In genomic region chr16:11296706-11297491, GRCh38 we compare ENCODE assay signal across 1 cellular context.
TF ChIP-seq lines count a peak whose summit lies in the region.

No MANE protein-coding gene starts in this region.

TF ChIP-seq in HepG2, 621 proteins besides CTCF, POLR2A, EP300 and RAD21 (continued from another document):
- TF ChIP-seq, protein P1, sequence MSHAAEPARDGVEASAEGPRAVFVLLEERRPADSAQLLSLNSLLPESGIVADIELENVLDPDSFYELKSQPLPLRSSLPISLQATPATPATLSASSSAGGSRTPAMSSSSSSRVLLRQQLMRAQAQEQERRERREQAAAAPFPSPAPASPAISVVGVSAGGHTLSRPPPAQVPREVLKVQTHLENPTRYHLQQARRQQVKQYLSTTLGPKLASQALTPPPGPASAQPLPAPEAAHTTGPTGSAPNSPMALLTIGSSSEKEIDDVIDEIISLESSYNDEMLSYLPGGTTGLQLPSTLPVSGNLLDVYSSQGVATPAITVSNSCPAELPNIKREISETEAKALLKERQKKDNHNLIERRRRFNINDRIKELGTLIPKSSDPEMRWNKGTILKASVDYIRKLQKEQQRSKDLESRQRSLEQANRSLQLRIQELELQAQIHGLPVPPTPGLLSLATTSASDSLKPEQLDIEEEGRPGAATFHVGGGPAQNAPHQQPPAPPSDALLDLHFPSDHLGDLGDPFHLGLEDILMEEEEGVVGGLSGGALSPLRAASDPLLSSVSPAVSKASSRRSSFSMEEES (CRISPR knock-in tag; IDR thresholded peaks at IDR 0.05) = peak; percentile 67
- TF ChIP-seq, protein P2, sequence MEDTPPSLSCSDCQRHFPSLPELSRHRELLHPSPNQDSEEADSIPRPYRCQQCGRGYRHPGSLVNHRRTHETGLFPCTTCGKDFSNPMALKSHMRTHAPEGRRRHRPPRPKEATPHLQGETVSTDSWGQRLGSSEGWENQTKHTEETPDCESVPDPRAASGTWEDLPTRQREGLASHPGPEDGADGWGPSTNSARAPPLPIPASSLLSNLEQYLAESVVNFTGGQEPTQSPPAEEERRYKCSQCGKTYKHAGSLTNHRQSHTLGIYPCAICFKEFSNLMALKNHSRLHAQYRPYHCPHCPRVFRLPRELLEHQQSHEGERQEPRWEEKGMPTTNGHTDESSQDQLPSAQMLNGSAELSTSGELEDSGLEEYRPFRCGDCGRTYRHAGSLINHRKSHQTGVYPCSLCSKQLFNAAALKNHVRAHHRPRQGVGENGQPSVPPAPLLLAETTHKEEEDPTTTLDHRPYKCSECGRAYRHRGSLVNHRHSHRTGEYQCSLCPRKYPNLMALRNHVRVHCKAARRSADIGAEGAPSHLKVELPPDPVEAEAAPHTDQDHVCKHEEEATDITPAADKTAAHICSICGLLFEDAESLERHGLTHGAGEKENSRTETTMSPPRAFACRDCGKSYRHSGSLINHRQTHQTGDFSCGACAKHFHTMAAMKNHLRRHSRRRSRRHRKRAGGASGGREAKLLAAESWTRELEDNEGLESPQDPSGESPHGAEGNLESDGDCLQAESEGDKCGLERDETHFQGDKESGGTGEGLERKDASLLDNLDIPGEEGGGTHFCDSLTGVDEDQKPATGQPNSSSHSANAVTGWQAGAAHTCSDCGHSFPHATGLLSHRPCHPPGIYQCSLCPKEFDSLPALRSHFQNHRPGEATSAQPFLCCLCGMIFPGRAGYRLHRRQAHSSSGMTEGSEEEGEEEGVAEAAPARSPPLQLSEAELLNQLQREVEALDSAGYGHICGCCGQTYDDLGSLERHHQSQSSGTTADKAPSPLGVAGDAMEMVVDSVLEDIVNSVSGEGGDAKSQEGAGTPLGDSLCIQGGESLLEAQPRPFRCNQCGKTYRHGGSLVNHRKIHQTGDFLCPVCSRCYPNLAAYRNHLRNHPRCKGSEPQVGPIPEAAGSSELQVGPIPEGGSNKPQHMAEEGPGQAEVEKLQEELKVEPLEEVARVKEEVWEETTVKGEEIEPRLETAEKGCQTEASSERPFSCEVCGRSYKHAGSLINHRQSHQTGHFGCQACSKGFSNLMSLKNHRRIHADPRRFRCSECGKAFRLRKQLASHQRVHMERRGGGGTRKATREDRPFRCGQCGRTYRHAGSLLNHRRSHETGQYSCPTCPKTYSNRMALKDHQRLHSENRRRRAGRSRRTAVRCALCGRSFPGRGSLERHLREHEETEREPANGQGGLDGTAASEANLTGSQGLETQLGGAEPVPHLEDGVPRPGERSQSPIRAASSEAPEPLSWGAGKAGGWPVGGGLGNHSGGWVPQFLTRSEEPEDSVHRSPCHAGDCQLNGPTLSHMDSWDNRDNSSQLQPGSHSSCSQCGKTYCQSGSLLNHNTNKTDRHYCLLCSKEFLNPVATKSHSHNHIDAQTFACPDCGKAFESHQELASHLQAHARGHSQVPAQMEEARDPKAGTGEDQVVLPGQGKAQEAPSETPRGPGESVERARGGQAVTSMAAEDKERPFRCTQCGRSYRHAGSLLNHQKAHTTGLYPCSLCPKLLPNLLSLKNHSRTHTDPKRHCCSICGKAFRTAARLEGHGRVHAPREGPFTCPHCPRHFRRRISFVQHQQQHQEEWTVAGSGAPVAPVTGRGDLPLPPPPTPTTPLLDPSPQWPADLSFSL (CRISPR knock-in tag; IDR thresholded peaks at IDR 0.05) = peak; percentile 63; the same call in 1 of the 2 replicates
- TF ChIP-seq ARHGAP35 (CRISPR knock-in tag; IDR thresholded peaks at IDR 0.05; ENCODE audit: borderline replicate concordance) = no peak
- peak; percentile 33; the same call in 1 of the 2 replicates for TF ChIP-seq TARDBP (CRISPR knock-in tag; IDR thresholded peaks at IDR 0.05)
- TF ChIP-seq SNAI1 (CRISPR knock-in tag; IDR thresholded peaks at IDR 0.05; ENCODE audit: borderline replicate concordance) = 0 out of 2 replicates have a peak, but pooled peaks have one; percentile 36
- no peak; the same call in none of the 2 replicates for TF ChIP-seq CREM (IDR thresholded peaks at IDR 0.05)
- TF ChIP-seq CREM (CRISPR knock-in tag; IDR thresholded peaks at IDR 0.05) = no peak
- no peak; the same call in 1 of the 2 replicates for TF ChIP-seq ZNF891 (CRISPR knock-in tag; IDR thresholded peaks at IDR 0.05)
- peak; percentile 80 for TF ChIP-seq ZBTB7B (CRISPR knock-in tag; IDR thresholded peaks at IDR 0.05)
- TF ChIP-seq MEIS1 (CRISPR knock-in tag; IDR thresholded peaks at IDR 0.05; ENCODE audit: borderline replicate concordance) = peak; percentile 85; the same call in 1 of the 2 replicates
- no peak for TF ChIP-seq FOXA1 (IDR thresholded peaks at IDR 0.05)
- TF ChIP-seq FOXA1 (CRISPR knock-in tag; IDR thresholded peaks at IDR 0.05) = peak; percentile 94
- TF ChIP-seq, protein P3, sequence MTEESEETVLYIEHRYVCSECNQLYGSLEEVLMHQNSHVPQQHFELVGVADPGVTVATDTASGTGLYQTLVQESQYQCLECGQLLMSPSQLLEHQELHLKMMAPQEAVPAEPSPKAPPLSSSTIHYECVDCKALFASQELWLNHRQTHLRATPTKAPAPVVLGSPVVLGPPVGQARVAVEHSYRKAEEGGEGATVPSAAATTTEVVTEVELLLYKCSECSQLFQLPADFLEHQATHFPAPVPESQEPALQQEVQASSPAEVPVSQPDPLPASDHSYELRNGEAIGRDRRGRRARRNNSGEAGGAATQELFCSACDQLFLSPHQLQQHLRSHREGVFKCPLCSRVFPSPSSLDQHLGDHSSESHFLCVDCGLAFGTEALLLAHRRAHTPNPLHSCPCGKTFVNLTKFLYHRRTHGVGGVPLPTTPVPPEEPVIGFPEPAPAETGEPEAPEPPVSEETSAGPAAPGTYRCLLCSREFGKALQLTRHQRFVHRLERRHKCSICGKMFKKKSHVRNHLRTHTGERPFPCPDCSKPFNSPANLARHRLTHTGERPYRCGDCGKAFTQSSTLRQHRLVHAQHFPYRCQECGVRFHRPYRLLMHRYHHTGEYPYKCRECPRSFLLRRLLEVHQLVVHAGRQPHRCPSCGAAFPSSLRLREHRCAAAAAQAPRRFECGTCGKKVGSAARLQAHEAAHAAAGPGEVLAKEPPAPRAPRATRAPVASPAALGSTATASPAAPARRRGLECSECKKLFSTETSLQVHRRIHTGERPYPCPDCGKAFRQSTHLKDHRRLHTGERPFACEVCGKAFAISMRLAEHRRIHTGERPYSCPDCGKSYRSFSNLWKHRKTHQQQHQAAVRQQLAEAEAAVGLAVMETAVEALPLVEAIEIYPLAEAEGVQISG (CRISPR knock-in tag; IDR thresholded peaks at IDR 0.05) = peak; percentile 45; the same call in 1 of the 2 replicates
- TF ChIP-seq NR2F1 (CRISPR knock-in tag; IDR thresholded peaks at IDR 0.05) = no peak
- TF ChIP-seq PLSCR1 (CRISPR knock-in tag; IDR thresholded peaks at IDR 0.05; ENCODE audit: borderline replicate concordance) = no peak
- peak; percentile 33 to 35; a peak in 2 of 4 replicates for TF ChIP-seq KLF16 (CRISPR knock-in tag; IDR thresholded peaks at IDR 0.05)
- TF ChIP-seq ZNF263 (CRISPR knock-in tag; IDR thresholded peaks at IDR 0.05) = no peak
- TF ChIP-seq ZC3H13 (CRISPR knock-in tag; IDR thresholded peaks at IDR 0.05) = 0 out of 2 replicates have a peak, but pooled peaks have one; percentile 20
- TF ChIP-seq ZNF20 (CRISPR knock-in tag; IDR thresholded peaks at IDR 0.05) = peak; percentile 85
- TF ChIP-seq, protein P4, sequence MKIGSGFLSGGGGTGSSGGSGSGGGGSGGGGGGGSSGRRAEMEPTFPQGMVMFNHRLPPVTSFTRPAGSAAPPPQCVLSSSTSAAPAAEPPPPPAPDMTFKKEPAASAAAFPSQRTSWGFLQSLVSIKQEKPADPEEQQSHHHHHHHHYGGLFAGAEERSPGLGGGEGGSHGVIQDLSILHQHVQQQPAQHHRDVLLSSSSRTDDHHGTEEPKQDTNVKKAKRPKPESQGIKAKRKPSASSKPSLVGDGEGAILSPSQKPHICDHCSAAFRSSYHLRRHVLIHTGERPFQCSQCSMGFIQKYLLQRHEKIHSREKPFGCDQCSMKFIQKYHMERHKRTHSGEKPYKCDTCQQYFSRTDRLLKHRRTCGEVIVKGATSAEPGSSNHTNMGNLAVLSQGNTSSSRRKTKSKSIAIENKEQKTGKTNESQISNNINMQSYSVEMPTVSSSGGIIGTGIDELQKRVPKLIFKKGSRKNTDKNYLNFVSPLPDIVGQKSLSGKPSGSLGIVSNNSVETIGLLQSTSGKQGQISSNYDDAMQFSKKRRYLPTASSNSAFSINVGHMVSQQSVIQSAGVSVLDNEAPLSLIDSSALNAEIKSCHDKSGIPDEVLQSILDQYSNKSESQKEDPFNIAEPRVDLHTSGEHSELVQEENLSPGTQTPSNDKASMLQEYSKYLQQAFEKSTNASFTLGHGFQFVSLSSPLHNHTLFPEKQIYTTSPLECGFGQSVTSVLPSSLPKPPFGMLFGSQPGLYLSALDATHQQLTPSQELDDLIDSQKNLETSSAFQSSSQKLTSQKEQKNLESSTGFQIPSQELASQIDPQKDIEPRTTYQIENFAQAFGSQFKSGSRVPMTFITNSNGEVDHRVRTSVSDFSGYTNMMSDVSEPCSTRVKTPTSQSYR (CRISPR knock-in tag; IDR thresholded peaks at IDR 0.05; ENCODE audit: borderline replicate concordance) = peak; percentile 29; the same call in 1 of the 2 replicates
- peak; percentile 32; the same call in 1 of the 2 replicates for TF ChIP-seq RCOR2 (CRISPR knock-in tag; IDR thresholded peaks at IDR 0.05)
- TF ChIP-seq, protein P5, sequence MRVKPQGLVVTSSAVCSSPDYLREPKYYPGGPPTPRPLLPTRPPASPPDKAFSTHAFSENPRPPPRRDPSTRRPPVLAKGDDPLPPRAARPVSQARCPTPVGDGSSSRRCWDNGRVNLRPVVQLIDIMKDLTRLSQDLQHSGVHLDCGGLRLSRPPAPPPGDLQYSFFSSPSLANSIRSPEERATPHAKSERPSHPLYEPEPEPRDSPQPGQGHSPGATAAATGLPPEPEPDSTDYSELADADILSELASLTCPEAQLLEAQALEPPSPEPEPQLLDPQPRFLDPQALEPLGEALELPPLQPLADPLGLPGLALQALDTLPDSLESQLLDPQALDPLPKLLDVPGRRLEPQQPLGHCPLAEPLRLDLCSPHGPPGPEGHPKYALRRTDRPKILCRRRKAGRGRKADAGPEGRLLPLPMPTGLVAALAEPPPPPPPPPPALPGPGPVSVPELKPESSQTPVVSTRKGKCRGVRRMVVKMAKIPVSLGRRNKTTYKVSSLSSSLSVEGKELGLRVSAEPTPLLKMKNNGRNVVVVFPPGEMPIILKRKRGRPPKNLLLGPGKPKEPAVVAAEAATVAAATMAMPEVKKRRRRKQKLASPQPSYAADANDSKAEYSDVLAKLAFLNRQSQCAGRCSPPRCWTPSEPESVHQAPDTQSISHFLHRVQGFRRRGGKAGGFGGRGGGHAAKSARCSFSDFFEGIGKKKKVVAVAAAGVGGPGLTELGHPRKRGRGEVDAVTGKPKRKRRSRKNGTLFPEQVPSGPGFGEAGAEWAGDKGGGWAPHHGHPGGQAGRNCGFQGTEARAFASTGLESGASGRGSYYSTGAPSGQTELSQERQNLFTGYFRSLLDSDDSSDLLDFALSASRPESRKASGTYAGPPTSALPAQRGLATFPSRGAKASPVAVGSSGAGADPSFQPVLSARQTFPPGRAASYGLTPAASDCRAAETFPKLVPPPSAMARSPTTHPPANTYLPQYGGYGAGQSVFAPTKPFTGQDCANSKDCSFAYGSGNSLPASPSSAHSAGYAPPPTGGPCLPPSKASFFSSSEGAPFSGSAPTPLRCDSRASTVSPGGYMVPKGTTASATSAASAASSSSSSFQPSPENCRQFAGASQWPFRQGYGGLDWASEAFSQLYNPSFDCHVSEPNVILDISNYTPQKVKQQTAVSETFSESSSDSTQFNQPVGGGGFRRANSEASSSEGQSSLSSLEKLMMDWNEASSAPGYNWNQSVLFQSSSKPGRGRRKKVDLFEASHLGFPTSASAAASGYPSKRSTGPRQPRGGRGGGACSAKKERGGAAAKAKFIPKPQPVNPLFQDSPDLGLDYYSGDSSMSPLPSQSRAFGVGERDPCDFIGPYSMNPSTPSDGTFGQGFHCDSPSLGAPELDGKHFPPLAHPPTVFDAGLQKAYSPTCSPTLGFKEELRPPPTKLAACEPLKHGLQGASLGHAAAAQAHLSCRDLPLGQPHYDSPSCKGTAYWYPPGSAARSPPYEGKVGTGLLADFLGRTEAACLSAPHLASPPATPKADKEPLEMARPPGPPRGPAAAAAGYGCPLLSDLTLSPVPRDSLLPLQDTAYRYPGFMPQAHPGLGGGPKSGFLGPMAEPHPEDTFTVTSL (CRISPR knock-in tag; IDR thresholded peaks at IDR 0.05; ENCODE audit: borderline replicate concordance) = peak; percentile 28; the same call in 1 of the 2 replicates
- no peak for TF ChIP-seq SYNCRIP (IDR thresholded peaks at IDR 0.05; ENCODE audit: insufficient read depth, low read depth, low read length)
- TF ChIP-seq NFATC3 (CRISPR knock-in tag; IDR thresholded peaks at IDR 0.05) = no peak
- TF ChIP-seq ZNF552 (CRISPR knock-in tag; IDR thresholded peaks at IDR 0.05; ENCODE audit: borderline replicate concordance) = 0 out of 2 replicates have a peak, but pooled peaks have one; percentile 31
- no peak for TF ChIP-seq NFE2 (CRISPR knock-in tag; IDR thresholded peaks at IDR 0.05)
- TF ChIP-seq KDM5A (IDR thresholded peaks at IDR 0.05; ENCODE audit: borderline replicate concordance, low read length) = no peak
- peak; percentile 58; the same call in 1 of the 2 replicates for TF ChIP-seq RARA (CRISPR knock-in tag; IDR thresholded peaks at IDR 0.05)
- TF ChIP-seq ZNF446 (CRISPR knock-in tag; IDR thresholded peaks at IDR 0.05) = peak; percentile 11; the same call in 1 of the 2 replicates
- no peak for TF ChIP-seq YY1 (IDR thresholded peaks at IDR 0.05; ENCODE audit: insufficient read depth, insufficient replicate concordance, low read depth, low read length)
- peak; percentile 89 for TF ChIP-seq ZNF878 (CRISPR knock-in tag; IDR thresholded peaks at IDR 0.05)
- peak; percentile 45; the same call in 1 of the 2 replicates for TF ChIP-seq ZFP90 (CRISPR knock-in tag; IDR thresholded peaks at IDR 0.05; ENCODE audit: borderline replicate concordance)
- peak; percentile 26 for TF ChIP-seq ZNF605 (CRISPR knock-in tag; IDR thresholded peaks at IDR 0.05)
- no peak for TF ChIP-seq SKI (IDR thresholded peaks at IDR 0.05; ENCODE audit: partially characterized antibody)
- TF ChIP-seq ZSCAN12 (CRISPR knock-in tag; IDR thresholded peaks at IDR 0.05) = 0 out of 2 replicates have a peak, but pooled peaks have one; percentile 44
- no peak for TF ChIP-seq ZNF329 (CRISPR knock-in tag; IDR thresholded peaks at IDR 0.05; ENCODE audit: low read depth)
- TF ChIP-seq, protein P6, sequence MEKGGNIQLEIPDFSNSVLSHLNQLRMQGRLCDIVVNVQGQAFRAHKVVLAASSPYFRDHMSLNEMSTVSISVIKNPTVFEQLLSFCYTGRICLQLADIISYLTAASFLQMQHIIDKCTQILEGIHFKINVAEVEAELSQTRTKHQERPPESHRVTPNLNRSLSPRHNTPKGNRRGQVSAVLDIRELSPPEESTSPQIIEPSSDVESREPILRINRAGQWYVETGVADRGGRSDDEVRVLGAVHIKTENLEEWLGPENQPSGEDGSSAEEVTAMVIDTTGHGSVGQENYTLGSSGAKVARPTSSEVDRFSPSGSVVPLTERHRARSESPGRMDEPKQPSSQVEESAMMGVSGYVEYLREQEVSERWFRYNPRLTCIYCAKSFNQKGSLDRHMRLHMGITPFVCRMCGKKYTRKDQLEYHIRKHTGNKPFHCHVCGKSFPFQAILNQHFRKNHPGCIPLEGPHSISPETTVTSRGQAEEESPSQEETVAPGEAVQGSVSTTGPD (CRISPR knock-in tag; IDR thresholded peaks at IDR 0.05) = peak; percentile 63; the same call in 1 of the 2 replicates
